Comparison of ENCODE assay signal across 23 cellular contexts in the genomic region with DNA sequence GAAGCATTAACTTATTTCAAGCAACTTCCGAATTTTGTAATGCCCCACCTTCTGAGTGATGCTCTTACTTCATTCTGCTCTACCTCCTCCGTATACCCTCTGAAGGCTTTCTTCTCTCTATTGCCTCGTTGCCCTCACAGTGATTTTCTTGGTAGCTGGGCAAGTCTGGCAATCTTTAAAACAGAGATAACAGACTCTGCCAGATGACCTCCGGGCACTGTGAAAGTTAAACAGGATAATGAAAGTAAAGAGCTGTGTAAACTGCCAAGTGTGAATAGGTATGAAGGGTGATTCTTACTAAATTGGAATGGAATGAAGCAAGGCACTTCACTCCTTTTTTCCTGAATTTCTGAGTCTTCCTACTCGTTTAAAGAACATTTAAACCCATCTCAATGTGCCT.
DNase-seq lines count a peak whose midpoint lies in the region; ATAC-seq, FAIRE-seq and TF ChIP-seq lines count a peak whose summit lies in the region.
"Had no signal": no experiment of that assay in that cellular context is flagged by ENCODE, and none has a peak within 500 bp of the region (broad histone marks: within the 10 kb centered on the region; RNA-seq: fewer than 3 reads in every experiment).

No MANE protein-coding gene starts in this region.

- H3K27me3 ChIP-seq in small intestine (ENCODE audit: control insufficient read depth in 2 of 2, insufficient read depth in 2 of 2, low read length in 2 of 2), result no peaks in the 10 kb centered on the region
- H3K27me3 ChIP-seq in upper lobe of left lung, result no peaks in the 10 kb centered on the region
- H3K27me3 ChIP-seq: BLaER1, Peyer's patch had no signal

- no peak overlapping the region for H3K4me3 Mint-ChIP-seq in activated naive CD8-positive, alpha-beta T cell treated with anti-CD3 and anti-CD28 coated beads for 36 hours
- H3K4me3 Mint-ChIP-seq: CD4-positive, CD25-positive, alpha-beta regulatory T cell had no signal

- WGBS in small intestine, 3 donors, result 9 to 33% (median 20%) methylated on average over 5 of the region's 5 CpGs
- WGBS in upper lobe of left lung, 2 donors, result 42 to 44% methylated on average over 5 of the region's 5 CpGs

- H3K9me3 Mint-ChIP-seq in activated naive CD8-positive, alpha-beta T cell treated with anti-CD3 and anti-CD28 coated beads for 36 hours, result no peaks in the 10 kb centered on the region
- H3K9me3 Mint-ChIP-seq: CD4-positive, CD25-positive, alpha-beta regulatory T cell had no signal

- H3K4me3 ChIP-seq in small intestine (ENCODE audit: low read depth in 1 of 2, low read length in 2 of 2), result no peak overlapping the region
- H3K4me3 ChIP-seq in upper lobe of left lung, result no peak overlapping the region
- H3K4me3 ChIP-seq: BLaER1, Peyer's patch had no signal

- H3K36me3 ChIP-seq in small intestine (ENCODE audit: control insufficient read depth in 2 of 2, insufficient read depth in 2 of 2, low read length in 2 of 2) (no peaks in the 10 kb centered on the region), upper lobe of left lung (no peaks in the 10 kb centered on the region)
- H3K36me3 ChIP-seq: BLaER1, Peyer's patch had no signal

- no peak overlapping the region for H3K27ac Mint-ChIP-seq in activated naive CD8-positive, alpha-beta T cell treated with anti-CD3 and anti-CD28 coated beads for 36 hours
- H3K27ac Mint-ChIP-seq: CD4-positive, CD25-positive, alpha-beta regulatory T cell had no signal

- no peak overlapping the region for H3K27ac ChIP-seq in small intestine (ENCODE audit: low read depth in 1 of 2, low read length in 1 of 2)
- no peak overlapping the region for H3K27ac ChIP-seq in upper lobe of left lung
- H3K27ac ChIP-seq: BLaER1, Peyer's patch had no signal

- FAIRE-seq in small intestine (lab: Jason Lieb, UNC), result no peak
- FAIRE-seq: A204.1, D721Med, G401.6, GM19239 had no signal

- no peak for TF ChIP-seq POLR2A in upper lobe of left lung (IDR thresholded peaks at IDR 0.05)

- DNase-seq in NCI-H226 (peak; percentile 21), left lobe of liver (ENCODE audit: low spot score) (no peak), small intestine (peak; percentile 43), NCI-H1436 treated with DMSO at 0.1 percent for 48 hours (lab: John Stamatoyannopoulos, UW) (no peak), upper lobe of left lung (no peak)
- no peak for DNase-seq in activated naive CD8-positive, alpha-beta T cell treated with anti-CD3 and anti-CD28 coated beads for 36 hours
- DNase-seq: CD4-positive, CD25-positive, alpha-beta regulatory T cell; DMS53; Kasumi-1; NCI-H1694; NCI-H2029 treated with DMSO at 0.1 percent for 48 hours; NCI-H2227 treated with DMSO at 0.1 percent for 48 hours; NCI-H510A; NCI-H69; OCI-M1; Peyer's patch; SHP77 treated with DMSO at 0.1 percent for 48 hours had no signal

- H3K9me3 ChIP-seq in small intestine (ENCODE audit: control insufficient read depth, low read depth) (no peaks in the 10 kb centered on the region), upper lobe of left lung (no peaks in the 10 kb centered on the region)
- H3K9me3 ChIP-seq: BLaER1, Peyer's patch had no signal

- no peaks in the 10 kb centered on the region for H3K27me3 Mint-ChIP-seq in activated naive CD8-positive, alpha-beta T cell treated with anti-CD3 and anti-CD28 coated beads for 36 hours
- H3K27me3 Mint-ChIP-seq: CD4-positive, CD25-positive, alpha-beta regulatory T cell had no signal

- peak; percentile 10 for ATAC-seq in HG03354 (IDR thresholded peaks at IDR 0.05; ENCODE audit: poor library complexity, severe bottlenecking, unreplicated experiment)
- ATAC-seq in left lobe of liver, result peak; percentile 88
- no peak for ATAC-seq in upper lobe of left lung (ENCODE audit: low FRiP score in 2 of 2)

- TF ChIP-seq EP300 in upper lobe of left lung (IDR thresholded peaks at IDR 0.05), result no peak

- H3K36me3 Mint-ChIP-seq in activated naive CD8-positive, alpha-beta T cell treated with anti-CD3 and anti-CD28 coated beads for 36 hours, result no peaks in the 10 kb centered on the region
- H3K36me3 Mint-ChIP-seq: CD4-positive, CD25-positive, alpha-beta regulatory T cell had no signal

- no peaks in the 10 kb centered on the region for H3K4me1 Mint-ChIP-seq in activated naive CD8-positive, alpha-beta T cell treated with anti-CD3 and anti-CD28 coated beads for 36 hours
- H3K4me1 Mint-ChIP-seq: CD4-positive, CD25-positive, alpha-beta regulatory T cell had no signal

- H3K4me1 ChIP-seq in small intestine (ENCODE audit: control insufficient read depth in 2 of 2, insufficient read depth in 1 of 2, low read depth in 1 of 2, low read length in 1 of 2), result no peaks in the 10 kb centered on the region
- H3K4me1 ChIP-seq in upper lobe of left lung, result no peaks in the 10 kb centered on the region
- H3K4me1 ChIP-seq: BLaER1, Peyer's patch had no signal

- no peak for TF ChIP-seq CTCF in upper lobe of left lung (IDR thresholded peaks at IDR 0.05)

Comparison
In these comparisons a context has a peak if more than half of its experiments do, and no peak if none do; other contexts are left out.
1. ATAC-seq: peak in HG03354 (single experiment) and left lobe of liver (single experiment); none in upper lobe of left lung (0 of 2).
2. DNase-seq: peak in NCI-H226 (single experiment) and small intestine (single experiment); none in left lobe of liver (single experiment), NCI-H1436 treated with DMSO at 0.1 percent for 48 hours (single experiment), activated naive CD8-positive, alpha-beta T cell treated with anti-CD3 and anti-CD28 coated beads for 36 hours (single experiment) and upper lobe of left lung (0 of 2).